19 cellular contexts compared by ENCODE assay signal in the genomic region with DNA sequence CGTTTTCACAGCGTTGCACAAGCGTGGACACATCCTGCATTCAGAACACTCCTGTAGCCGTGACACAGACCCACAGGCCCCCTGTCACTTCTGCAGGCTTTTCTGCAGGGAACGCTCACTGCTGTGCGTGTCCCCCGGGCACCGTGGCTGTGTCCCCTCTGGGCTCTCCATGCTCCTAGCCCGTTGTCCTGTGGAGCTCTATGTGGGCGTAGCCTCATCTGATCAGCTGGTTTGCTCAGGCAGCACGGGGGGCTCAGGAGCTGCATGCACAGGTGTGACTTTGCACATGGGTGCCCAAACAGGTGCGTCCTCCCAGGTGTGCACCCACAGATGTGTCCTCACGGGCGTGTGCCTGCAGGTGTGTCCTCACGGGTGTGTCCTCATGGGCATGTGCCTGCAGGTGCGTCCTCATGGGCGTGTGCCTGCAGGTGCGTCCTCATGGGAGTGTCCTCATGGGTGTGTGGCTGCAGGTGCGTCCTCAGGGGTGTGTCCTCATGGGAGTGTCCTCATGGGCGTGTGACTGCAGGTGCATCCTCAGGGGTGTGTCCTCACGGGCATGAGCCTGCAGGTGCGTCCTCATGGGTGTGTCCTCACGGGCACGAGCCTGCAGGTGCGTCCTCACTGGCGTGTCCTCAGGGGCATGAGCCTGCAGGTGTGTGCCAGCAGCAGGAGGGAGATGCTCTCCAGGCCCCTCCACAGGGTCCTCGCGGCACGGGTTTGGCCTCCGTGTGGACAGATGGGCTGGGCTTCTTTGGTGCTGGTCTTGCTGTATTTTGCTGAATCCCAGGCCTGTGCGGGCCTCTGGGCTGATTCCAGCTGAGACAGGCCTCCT. TPM values are rescaled to one million over a fixed set of nuclear protein-coding genes. Genes with fewer than 3 reads are reported as not detected.
DNase-seq lines count a peak whose midpoint lies in the region; ATAC-seq and TF ChIP-seq lines count a peak whose summit lies in the region.
"Had no signal": no experiment of that assay in that cellular context is flagged by ENCODE, and none has a peak within 500 bp of the region (broad histone marks: within the 10 kb centered on the region; RNA-seq: fewer than 3 reads in every experiment).

No MANE protein-coding gene starts in this region.

- H3K27me3 Mint-ChIP-seq in naive B cell: no peaks in the 10 kb centered on the region
- H3K27me3 Mint-ChIP-seq: activated naive CD8-positive, alpha-beta T cell treated with anti-CD3 and anti-CD28 coated beads for 36 hours; B cell; dendritic cell treated with granulocyte-macrophage colony-stimulating factor and Interleukin-4, amounts not matched to agents 40 ng/mL and 50 ng/mL, for 4 days had no signal

- H3K4me1 Mint-ChIP-seq in naive B cell: peaks cover 17 to 22% (median 20%) of the 10 kb centered on the region in 3 donors

- DNase-seq in NCI-H187 treated with DMSO at 0.1 percent for 48 hours (lab: John Stamatoyannopoulos, UW): peak; percentile 52
- peak; percentile 26 for DNase-seq in RWPE1 (ENCODE audit: low spot score)
- no peak for DNase-seq in naive B cell
- no peak for DNase-seq in activated gamma-delta T cell treated with Interleukin-2 at 50 U/mL for 16 hours
- DNase-seq in stimulated activated CD4-positive, alpha-beta T cell treated with anti-CD3 and anti-CD28 coated beads, Interleukin-4, amount 100 ng/mL, for 1 hour: no peak
- DNase-seq: activated CD4-positive, CD25-positive, alpha-beta regulatory T cell; activated naive CD8-positive, alpha-beta T cell treated with anti-CD3 and anti-CD28 coated beads for 36 hours; brain microvascular endothelial cell; kidney glomerular epithelial cell; mesendoderm; NCI-H2171 had no signal

- CTCF ChIA-PET in HEK293 (lab: Yijun Ruan, JAX): no interaction called here
- CTCF ChIA-PET in RWPE1 (lab: Yijun Ruan, JAX): no interaction called here

- H3K27ac ChIP-seq in HEK293 (ENCODE audit: extremely low read depth, low read depth, low read length): no peak overlapping the region
- peak overlapping the region; percentile 61 for H3K27ac ChIP-seq in RWPE1
- H3K27ac ChIP-seq: brain microvascular endothelial cell, prostate gland, SJSA1 had no signal

- peak overlapping the region in 1 of 6 donors; percentile 19 for H3K27ac Mint-ChIP-seq in naive B cell
- H3K27ac Mint-ChIP-seq: activated naive CD8-positive, alpha-beta T cell treated with anti-CD3 and anti-CD28 coated beads for 36 hours; B cell; dendritic cell treated with granulocyte-macrophage colony-stimulating factor and Interleukin-4, amounts not matched to agents 40 ng/mL and 50 ng/mL, for 4 days; nephron had no signal

- peaks cover 0 to 58% of the 10 kb centered on the region in 2 experiments; a peak in 2 of 3 replicates for H3K36me3 ChIP-seq in HEK293 (ENCODE audit: control insufficient read depth in 2 of 2, insufficient read depth in 1 of 2, low read length in 2 of 2)
- H3K36me3 ChIP-seq: prostate gland had no signal

- H3K9me3 ChIP-seq in HEK293 (ENCODE audit: control insufficient read depth, insufficient read depth, low read depth, low read length): no peaks in the 10 kb centered on the region
- H3K9me3 ChIP-seq: prostate gland, SJSA1 had no signal

- no peaks in the 10 kb centered on the region for H3K9me3 Mint-ChIP-seq in naive B cell
- H3K9me3 Mint-ChIP-seq: activated naive CD8-positive, alpha-beta T cell treated with anti-CD3 and anti-CD28 coated beads for 36 hours; dendritic cell treated with granulocyte-macrophage colony-stimulating factor and Interleukin-4, amounts not matched to agents 40 ng/mL and 50 ng/mL, for 4 days had no signal

- no peaks in the 10 kb centered on the region for H3K4me1 ChIP-seq in HEK293 (ENCODE audit: control insufficient read depth, insufficient read depth, low read length)
- H3K4me1 ChIP-seq: prostate gland, SJSA1 had no signal

- no peak overlapping the region for H3K4me3 Mint-ChIP-seq in naive B cell
- H3K4me3 Mint-ChIP-seq: activated naive CD8-positive, alpha-beta T cell treated with anti-CD3 and anti-CD28 coated beads for 36 hours; B cell; dendritic cell treated with granulocyte-macrophage colony-stimulating factor and Interleukin-4, amounts not matched to agents 40 ng/mL and 50 ng/mL, for 4 days; nephron had no signal

- H3K4me3 ChIP-seq in HEK293 (ENCODE audit: low read depth, low read length): no peak overlapping the region
- H3K4me3 ChIP-seq: prostate gland, SJSA1, smooth muscle cell had no signal

- POLR2A ChIA-PET in HEK293 (lab: Yijun Ruan, JAX) (no interaction called here), RWPE1 (lab: Yijun Ruan, JAX; ENCODE audit: low non-redundant PET) (no interaction called here)

- ATAC-seq in naive B cell (ENCODE audit: low read depth in 2 of 2) (peak; percentile 18 to 64), GM18870 (IDR thresholded peaks at IDR 0.05; ENCODE audit: unreplicated experiment) (no peak)

- TF ChIP-seq CTCF in HEK293 (tag by site-specific recombination; IDR thresholded peaks at IDR 0.05): no peak
- no peak for TF ChIP-seq CTCF in RWPE1 (conservative IDR thresholded peaks at IDR 0.05; ENCODE audit: low read depth)

- H3K36me3 Mint-ChIP-seq in naive B cell: peaks cover 3 to 7% of the 10 kb centered on the region in 2 donors

TF ChIP-seq in HEK293, 187 proteins besides CTCF, POLR2A, EP300 and RAD21:
- TF ChIP-seq, protein P1, sequence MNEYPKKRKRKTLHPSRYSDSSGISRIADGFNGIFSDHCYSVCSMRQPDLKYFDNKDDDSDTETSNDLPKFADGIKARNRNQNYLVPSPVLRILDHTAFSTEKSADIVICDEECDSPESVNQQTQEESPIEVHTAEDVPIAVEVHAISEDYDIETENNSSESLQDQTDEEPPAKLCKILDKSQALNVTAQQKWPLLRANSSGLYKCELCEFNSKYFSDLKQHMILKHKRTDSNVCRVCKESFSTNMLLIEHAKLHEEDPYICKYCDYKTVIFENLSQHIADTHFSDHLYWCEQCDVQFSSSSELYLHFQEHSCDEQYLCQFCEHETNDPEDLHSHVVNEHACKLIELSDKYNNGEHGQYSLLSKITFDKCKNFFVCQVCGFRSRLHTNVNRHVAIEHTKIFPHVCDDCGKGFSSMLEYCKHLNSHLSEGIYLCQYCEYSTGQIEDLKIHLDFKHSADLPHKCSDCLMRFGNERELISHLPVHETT (tag by site-specific recombination; IDR thresholded peaks at IDR 0.05): no peak
- TF ChIP-seq KLF9 (tag by site-specific recombination; IDR thresholded peaks at IDR 0.05; ENCODE audit: low read depth): 0 out of 2 replicates have a peak, but pooled peaks have one; percentile 31
- peak; percentile 95 for TF ChIP-seq KLF1 (tag by site-specific recombination; IDR thresholded peaks at IDR 0.05)
- TF ChIP-seq, protein P2, sequence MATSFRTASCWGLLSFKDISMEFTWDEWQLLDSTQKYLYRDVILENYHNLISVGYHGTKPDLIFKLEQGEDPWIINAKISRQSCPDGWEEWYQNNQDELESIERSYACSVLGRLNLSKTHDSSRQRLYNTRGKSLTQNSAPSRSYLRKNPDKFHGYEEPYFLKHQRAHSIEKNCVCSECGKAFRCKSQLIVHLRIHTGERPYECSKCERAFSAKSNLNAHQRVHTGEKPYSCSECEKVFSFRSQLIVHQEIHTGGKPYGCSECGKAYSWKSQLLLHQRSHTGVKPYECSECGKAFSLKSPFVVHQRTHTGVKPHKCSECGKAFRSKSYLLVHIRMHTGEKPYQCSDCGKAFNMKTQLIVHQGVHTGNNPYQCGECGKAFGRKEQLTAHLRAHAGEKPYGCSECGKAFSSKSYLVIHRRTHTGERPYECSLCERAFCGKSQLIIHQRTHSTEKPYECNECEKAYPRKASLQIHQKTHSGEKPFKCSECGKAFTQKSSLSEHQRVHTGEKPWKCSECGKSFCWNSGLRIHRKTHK (tag by site-specific recombination; IDR thresholded peaks at IDR 0.05): no peak
- TF ChIP-seq KLF8 (tag by site-specific recombination; IDR thresholded peaks at IDR 0.05): peak; percentile 71
- TF ChIP-seq KLF16 (tag by site-specific recombination; IDR thresholded peaks at IDR 0.05): no peak
- no peak for TF ChIP-seq SETDB1 (IDR thresholded peaks at IDR 0.05; ENCODE audit: insufficient read length, low read length)
TF ChIP-seq in HEK293: peak in this region for 3.

RNA-seq across cellular contexts. Expression of a gene that starts 17.5 kb away (rescaled TPM):
- 1 to 10 TPM; 3.3 to 6.3 (median 4.7) TPM for polyA plus RNA-seq in naive B cell (ENCODE audit: low read depth in 6 of 6)

RNA-seq across cellular contexts. Expression of a gene that starts 37.5 kb away (rescaled TPM):
- 10 to 100 TPM in 2 of 6 donors, 1 to 10 TPM in 4; 2.0 to 27.3 (median 8.4) TPM for polyA plus RNA-seq in naive B cell (ENCODE audit: low read depth in 6 of 6)

RNA-seq across cellular contexts. Expression of a gene that starts 38.8 kb away (rescaled TPM):
- polyA plus RNA-seq in naive B cell (ENCODE audit: low read depth in 6 of 6): under 1 TPM in 3 of 6 donors, not detected in 3; 0.21 to 0.77 (median 0.65) TPM

RNA-seq across cellular contexts. Expression of a gene that starts 49.6 kb away (rescaled TPM):
- polyA plus RNA-seq in naive B cell (ENCODE audit: low read depth in 6 of 6): 100 to 1,000 TPM; 115 to 495 (median 235) TPM

RNA-seq across cellular contexts. Expression of a gene that starts 53.9 kb away (rescaled TPM):
- polyA plus RNA-seq in naive B cell (ENCODE audit: low read depth in 6 of 6): 10 to 100 TPM in 3 of 6 donors, 1 to 10 TPM in 3; 3.5 to 13.6 (median 8.3) TPM

Comparison
In these comparisons a context has a peak if more than half of its experiments do, and no peak if none do; other contexts are left out.
1. DNase-seq: peak in NCI-H187 treated with DMSO at 0.1 percent for 48 hours (single experiment) and RWPE1 (single experiment); none in naive B cell (single experiment), activated gamma-delta T cell treated with Interleukin-2 at 50 U/mL for 16 hours (single experiment) and stimulated activated CD4-positive, alpha-beta T cell treated with anti-CD3 and anti-CD28 coated beads, Interleukin-4, amount 100 ng/mL, for 1 hour (single experiment).